In genomic region chr4:185192059-185192458, GRCh38 we compare ENCODE assay signal across 12 cellular contexts.
DNase-seq lines count a peak whose midpoint lies in the region; ATAC-seq and FAIRE-seq lines count a peak whose summit lies in the region.
"Had no signal": no experiment of that assay in that cellular context is flagged by ENCODE, and none has a peak within 500 bp of the region (broad histone marks: within the 10 kb centered on the region; RNA-seq: fewer than 3 reads in every experiment).

No MANE protein-coding gene starts in this region.

- FAIRE-seq in GM18507 (lab: Jason Lieb, UNC) = peak; percentile 78
- FAIRE-seq: astrocyte, endothelial cell of umbilical vein had no signal

- ATAC-seq in GM19463 (IDR thresholded peaks at IDR 0.05; ENCODE audit: unreplicated experiment) = peak; percentile 87
- peak; percentile 92 for ATAC-seq in HG02884 (IDR thresholded peaks at IDR 0.05; ENCODE audit: unreplicated experiment)
- peak; percentile 88 for ATAC-seq in HG03571 (IDR thresholded peaks at IDR 0.05; ENCODE audit: unreplicated experiment)
- ATAC-seq: right lobe of liver had no signal

- DNase-seq in GM18507 (ENCODE audit: extremely low spot score, insufficient read length, low read depth) = no peak
- no peak for DNase-seq in HCEC 1CT
- DNase-seq in NCI-H748 (lab: John Stamatoyannopoulos, UW; ENCODE audit: unreplicated experiment) = no peak
- no peak for DNase-seq in activated CD8-positive, alpha-beta memory T cell treated with anti-CD3 and anti-CD28 coated beads for 24 hours
- DNase-seq in NCI-H2227 (lab: John Stamatoyannopoulos, UW; ENCODE audit: unreplicated experiment) = no peak
- DNase-seq: NCI-H526, right lobe of liver had no signal
